ENCODE assay signal across 8 cellular contexts in genomic region chr1:247210062-247210385, GRCh38. TPM values are rescaled to one million over a fixed set of nuclear protein-coding genes. Genes with fewer than 3 reads are reported as not detected.
A peak's percentile ranks its signal among the peaks of the same experiment; 100 is the strongest.
DNase-seq lines count a peak whose midpoint lies in the region; ATAC-seq, FAIRE-seq and TF ChIP-seq lines count a peak whose summit lies in the region.

No MANE protein-coding gene starts in this region.

- peak overlapping the region; percentile 86 for H3K27ac Mint-ChIP-seq in activated naive CD4-positive, alpha-beta T cell treated with anti-CD3 and anti-CD28 coated beads, Interleukin-2, amount 50 U/mL, for 24 hours

- H3K4me3 ChIP-seq in astrocyte of the cerebellum (ENCODE audit: low read depth, low read length) = peak overlapping the region; percentile 72
- peak overlapping the region; percentile 78 for H3K4me3 ChIP-seq in lower leg skin (ENCODE audit: low read depth, poor library complexity, severe bottlenecking)

- H3K36me3 Mint-ChIP-seq in activated naive CD4-positive, alpha-beta T cell treated with anti-CD3 and anti-CD28 coated beads, Interleukin-2, amount 50 U/mL, for 24 hours = peaks cover 26% of the 10 kb centered on the region

- WGBS in lower leg skin, 2 donors = 1 to 3% methylated on average over 5 of the region's 5 CpGs

- TF ChIP-seq POLR2A in lower leg skin (IDR thresholded peaks at IDR 0.05) = no peak

- intact Hi-C loops in lower leg skin (cut with DNase I; ENCODE audit: low total_unique reads) = no loop called here

- H3K9me3 Mint-ChIP-seq in activated naive CD4-positive, alpha-beta T cell treated with anti-CD3 and anti-CD28 coated beads, Interleukin-2, amount 50 U/mL, for 24 hours = peaks cover 5% of the 10 kb centered on the region

- DNase-seq in activated naive CD4-positive, alpha-beta T cell treated with anti-CD3 and anti-CD28 coated beads, Interleukin-2, amount 50 U/mL, for 16 hours = no peak
- DNase-seq in astrocyte of the cerebellum (ENCODE audit: low read depth) (no peak), lower leg skin (ENCODE audit: low spot score in 2 of 2) (no peak), urothelium cell line (ENCODE audit: low spot score) (peak; percentile 6), SK-N-DZ (ENCODE audit: low spot score) (no peak)

- no peak for TF ChIP-seq CTCF in astrocyte of the cerebellum (IDR thresholded peaks at IDR 0.05; ENCODE audit: low read depth, low read length, missing control alignments)
- TF ChIP-seq CTCF in lower leg skin (IDR thresholded peaks at IDR 0.05) = no peak

- H3K4me1 Mint-ChIP-seq in activated naive CD4-positive, alpha-beta T cell treated with anti-CD3 and anti-CD28 coated beads, Interleukin-2, amount 50 U/mL, for 24 hours = peaks cover 68% of the 10 kb centered on the region

- in situ Hi-C loops in astrocyte of the cerebellum (cut with HindIII; ENCODE audit: low sequenced_read_pairs) = no loop called here

- no peaks in the 10 kb centered on the region for H3K27me3 Mint-ChIP-seq in activated naive CD4-positive, alpha-beta T cell treated with anti-CD3 and anti-CD28 coated beads, Interleukin-2, amount 50 U/mL, for 24 hours

- peak overlapping the region; percentile 95 for H3K4me3 Mint-ChIP-seq in activated naive CD4-positive, alpha-beta T cell treated with anti-CD3 and anti-CD28 coated beads, Interleukin-2, amount 50 U/mL, for 24 hours

- FAIRE-seq in urothelium cell line (lab: Jason Lieb, UNC) = no peak

- ATAC-seq in HG03457 (IDR thresholded peaks at IDR 0.05; ENCODE audit: unreplicated experiment) (peak; percentile 0), HG03354 (IDR thresholded peaks at IDR 0.05; ENCODE audit: poor library complexity, severe bottlenecking, unreplicated experiment) (no peak)

RNA-seq across cellular contexts. Expression of gene ZNF124, which starts 38.2 kb away (rescaled TPM):
- 10 to 100 TPM; 11.0 to 16.9 (median 14.5) TPM for total RNA-seq in lower leg skin
- 18.7 and 21.2 TPM in 2 replicates for polyA plus RNA-seq in SK-N-DZ (2014; cell fraction: cytosol; rRNA removed)
- 10.2 and 17.0 TPM in 2 replicates for polyA plus RNA-seq in SK-N-DZ (2014; cell fraction: nucleus; rRNA removed)

RNA-seq across cellular contexts. Expression of gene VN1R5, which starts 45.8 kb away (rescaled TPM):
- total RNA-seq in lower leg skin = not detected
- polyA plus RNA-seq in SK-N-DZ (2014; cell fraction: cytosol; rRNA removed) = not detected in 2 replicates
- not detected in 2 replicates for polyA plus RNA-seq in SK-N-DZ (2014; cell fraction: nucleus; rRNA removed)
